Comparison of ENCODE assay signal across 22 cellular contexts in genomic region chr2:165839610-165840009, GRCh38. TPM values are rescaled to one million over a fixed set of nuclear protein-coding genes. Genes with fewer than 3 reads are reported as not detected.
DNase-seq lines count a peak whose midpoint lies in the region; ATAC-seq and TF ChIP-seq lines count a peak whose summit lies in the region.
"Had no signal": no experiment of that assay in that cellular context is flagged by ENCODE, and none has a peak within 500 bp of the region (broad histone marks: within the 10 kb centered on the region; RNA-seq: fewer than 3 reads in every experiment).

No MANE protein-coding gene starts in this region.

- intact Hi-C loops in left cardiac atrium (cut with DNase I): no loop called here

- no peaks in the 10 kb centered on the region for H3K27me3 ChIP-seq in RWPE2 (ENCODE audit: insufficient read depth, poor library complexity, severe bottlenecking)
- H3K27me3 ChIP-seq: pancreas, Peyer's patch, right atrium auricular region had no signal

- ATAC-seq in RWPE2 (ENCODE audit: low read depth): peak; percentile 42; the same call in 2 of the 3 replicates
- no peak for ATAC-seq in left cardiac atrium
- ATAC-seq in HG02759 (IDR thresholded peaks at IDR 0.05; ENCODE audit: unreplicated experiment): no peak
- ATAC-seq: lower lobe of right lung, pancreas had no signal

- peaks cover 7% of the 10 kb centered on the region for H3K4me1 ChIP-seq in RWPE2 (ENCODE audit: insufficient read depth, poor library complexity, severe bottlenecking)
- H3K4me1 ChIP-seq: lower lobe of right lung, pancreas, Peyer's patch, right atrium auricular region had no signal

- no peaks in the 10 kb centered on the region for H3K36me3 ChIP-seq in RWPE2 (ENCODE audit: low read depth)
- H3K36me3 ChIP-seq: lower lobe of right lung, pancreas, Peyer's patch, right atrium auricular region had no signal

- no peak overlapping the region for H3K27ac ChIP-seq in RWPE2 (ENCODE audit: poor library complexity, severe bottlenecking)
- H3K27ac ChIP-seq: lower lobe of right lung, pancreas, Peyer's patch, right atrium auricular region had no signal

- DNase-seq in EL: peak; percentile 41
- DNase-seq in RWPE2 (ENCODE audit: low spot score): no peak
- DNase-seq in epithelial cell of esophagus (ENCODE audit: low read depth): peak; percentile 68
- DNase-seq in non-pigmented ciliary epithelial cell (ENCODE audit: low read depth): peak; percentile 41
- no peak for DNase-seq in left cardiac atrium
- DNase-seq in NCI-H146 (lab: John Stamatoyannopoulos, UW): no peak
- DNase-seq: activated B cell treated with CpG ODN at 0.5 μM for 24 hours; activated naive CD4-positive, alpha-beta T cell treated with anti-CD3 and anti-CD28 coated beads for 36 hours; CD4-positive, CD25-positive, alpha-beta regulatory T cell; dermis blood vessel endothelial cell; GOT3; kidney; lower lobe of right lung; NCI-H1105; NCI-H2029; NCI-H526; nephron progenitor cell; pancreas; Peyer's patch; T1000 had no signal

- TF ChIP-seq CTCF in RWPE2 (IDR thresholded peaks at IDR 0.05; ENCODE audit: poor library complexity, severe bottlenecking): no peak
- TF ChIP-seq CTCF in epithelial cell of esophagus (IDR thresholded peaks at IDR 0.05; ENCODE audit: insufficient read depth, low read depth, low read length, missing control alignments): peak; percentile 20

- H3K4me3 ChIP-seq in RWPE2 (ENCODE audit: severe bottlenecking) (no peak overlapping the region), epithelial cell of esophagus (ENCODE audit: low read length) (no peak overlapping the region)
- H3K4me3 ChIP-seq: lower lobe of right lung, pancreas, Peyer's patch, right atrium auricular region had no signal

- H3K9me3 ChIP-seq in RWPE2 (ENCODE audit: severe bottlenecking): no peaks in the 10 kb centered on the region
- H3K9me3 ChIP-seq: lower lobe of right lung, pancreas, Peyer's patch, right atrium auricular region had no signal

RNA-seq across cellular contexts. Expression of gene GALNT3, which starts 45.6 kb away (rescaled TPM):
- under 1 TPM; 0.35 to 0.39 TPM for total RNA-seq in left cardiac atrium

Comparison
In these comparisons a context has a peak if more than half of its experiments do, and no peak if none do; other contexts are left out.
1. DNase-seq: peak in EL (single experiment), epithelial cell of esophagus (single experiment) and non-pigmented ciliary epithelial cell (single experiment); none in RWPE2 (single experiment), left cardiac atrium (single experiment) and NCI-H146 (single experiment).